ENCODE assay signal across 8 cellular contexts in the genomic region with DNA sequence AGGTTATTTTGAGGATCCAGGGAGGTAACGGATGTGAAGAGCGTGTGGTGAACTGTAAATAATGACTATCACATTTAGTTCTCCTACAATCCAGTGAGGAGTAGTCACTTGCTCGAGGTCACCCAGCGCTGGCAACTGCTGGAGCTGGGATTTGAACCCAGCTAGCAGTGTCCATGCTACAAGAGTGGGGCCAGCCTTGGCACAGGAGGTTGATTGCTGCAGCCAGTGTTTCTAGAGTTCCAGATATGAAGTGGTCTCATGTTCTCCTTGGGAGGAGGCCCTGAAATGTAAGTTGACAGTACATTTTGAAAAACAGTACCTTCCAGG. TPM values are rescaled to one million over a fixed set of nuclear protein-coding genes. Genes with fewer than 3 reads are reported as not detected.
DNase-seq lines count a peak whose midpoint lies in the region; TF ChIP-seq lines count a peak whose summit lies in the region.

No MANE protein-coding gene starts in this region.

- under 1% methylated on average over 4 of the region's 4 CpGs for WGBS in liver
- WGBS in tibial nerve, 2 donors = 0 to 3% methylated on average over 4 of the region's 4 CpGs

- TF ChIP-seq RAD21 in liver (IDR thresholded peaks at IDR 0.05) = no peak

- H3K27ac ChIP-seq in liver (ENCODE audit: low read depth in 1 of 2, low read length in 2 of 2) (peak overlapping the region; percentile 98 to 99), tibial nerve (peak overlapping the region; percentile 90 to 99 (median 92))

- POLR2A ChIA-PET in activated CD4-positive, alpha-beta T cell treated with anti-CD3 and anti-CD28 coated beads, Interleukin-2, amount 10 ng/mL, durations not matched to agents 7 days and 5 days (lab: Charles Lee) = no interaction called here

- H3K9me3 Mint-ChIP-seq in activated CD4-positive, alpha-beta T cell treated with anti-CD3 and anti-CD28 coated beads, Interleukin-2, amount 10 ng/mL, durations not matched to agents 7 days and 5 days = no peaks in the 10 kb centered on the region

- peaks cover 76% of the 10 kb centered on the region for H3K4me1 Mint-ChIP-seq in activated CD4-positive, alpha-beta T cell treated with anti-CD3 and anti-CD28 coated beads, Interleukin-2, amount 10 ng/mL, durations not matched to agents 7 days and 5 days

- peak overlapping the region; percentile 93 for H3K4me3 Mint-ChIP-seq in activated CD4-positive, alpha-beta T cell treated with anti-CD3 and anti-CD28 coated beads, Interleukin-2, amount 10 ng/mL, durations not matched to agents 7 days and 5 days

- no peaks in the 10 kb centered on the region for H3K36me3 ChIP-seq in liver (ENCODE audit: control insufficient read depth in 4 of 4, insufficient read depth in 3 of 4, low read depth in 1 of 4, low read length in 3 of 4)
- H3K36me3 ChIP-seq in tibial nerve = peaks cover 0 to 14% (median 0%) of the 10 kb centered on the region in 3 donors

- H3K4me1 ChIP-seq in liver (ENCODE audit: control insufficient read depth in 4 of 4, insufficient read depth in 4 of 4, low read length in 3 of 4) (peaks cover 2 to 24% (median 5%) of the 10 kb centered on the region in 4 donors), tibial nerve (peaks cover 0 to 42% (median 10%) of the 10 kb centered on the region in 4 donors)

- H3K4me3 ChIP-seq in liver (ENCODE audit: low read depth in 1 of 3, low read length in 3 of 3) (peak overlapping the region; percentile 79 to 87 (median 79)), tibial nerve (peak overlapping the region; percentile 58 to 94 (median 90))

- peak overlapping the region; percentile 78 to 91 for H3K9ac ChIP-seq in liver (ENCODE audit: low read depth in 1 of 2, low read length in 2 of 2)

- H3K9me3 ChIP-seq in liver (ENCODE audit: control insufficient read depth in 4 of 4, low read length in 3 of 4) = no peaks in the 10 kb centered on the region
- no peaks in the 10 kb centered on the region for H3K9me3 ChIP-seq in tibial nerve

- no peak for TF ChIP-seq EP300 in tibial nerve (IDR thresholded peaks at IDR 0.05)

- DNase-seq in activated CD4-positive, alpha-beta T cell treated with anti-CD3 and anti-CD28 coated beads, Interleukin-2, amount 10 ng/mL, durations not matched to agents 7 days and 5 days = no peak
- DNase-seq in activated CD4-positive, alpha-beta T cell treated with anti-CD3 and anti-CD28 coated beads, Interleukin-2, amount 50 U/mL, for 4 hours = no peak
- DNase-seq in NCI-H748 treated with DMSO at 0.1 percent for 48 hours (lab: John Stamatoyannopoulos, UW) (peak; percentile 63), cerebellar cortex (ENCODE audit: low spot score) (peak; percentile 55), tibial nerve (ENCODE audit: low spot score in 2 of 2) (no peak)
- no peak for DNase-seq in stimulated activated naive CD4-positive, alpha-beta T cell (lab: John Stamatoyannopoulos, UW)
- DNase-seq in activated CD4-positive, CD25-positive, alpha-beta regulatory T cell (lab: John Stamatoyannopoulos, UW) = no peak

- peaks cover 4% of the 10 kb centered on the region for H3K27me3 Mint-ChIP-seq in activated CD4-positive, alpha-beta T cell treated with anti-CD3 and anti-CD28 coated beads, Interleukin-2, amount 10 ng/mL, durations not matched to agents 7 days and 5 days

- TF ChIP-seq CTCF in liver (IDR thresholded peaks at IDR 0.05; ENCODE audit: low read depth, low read length, missing input control) (no peak), tibial nerve (IDR thresholded peaks at IDR 0.05) (no peak)

- H3K27ac Mint-ChIP-seq in activated CD4-positive, alpha-beta T cell treated with anti-CD3 and anti-CD28 coated beads, Interleukin-2, amount 10 ng/mL, durations not matched to agents 7 days and 5 days = peak overlapping the region; percentile 82

- CTCF ChIA-PET in activated CD4-positive, alpha-beta T cell treated with anti-CD3 and anti-CD28 coated beads, Interleukin-2, amount 10 ng/mL, durations not matched to agents 7 days and 5 days (lab: Charles Lee) = interaction anchor here (0.7 to 4.9 kb wide), 16 partner anchors 11 to 97 kb away, joined by 3 to 60 read pairs (median 6); partner anchors contain the start of genes CREB3, GBA2, RGP1 and TESK1

- H3K36me3 Mint-ChIP-seq in activated CD4-positive, alpha-beta T cell treated with anti-CD3 and anti-CD28 coated beads, Interleukin-2, amount 10 ng/mL, durations not matched to agents 7 days and 5 days (ENCODE audit: low read depth) = peaks cover 42% of the 10 kb centered on the region

- TF ChIP-seq POLR2A in tibial nerve (IDR thresholded peaks at IDR 0.05) = no peak

- H3K27me3 ChIP-seq in liver (ENCODE audit: control insufficient read depth in 4 of 4, insufficient read depth in 4 of 4, low read length in 3 of 4) (no peaks in the 10 kb centered on the region), tibial nerve (no peaks in the 10 kb centered on the region)

TF ChIP-seq in liver, 16 proteins besides CTCF, POLR2A, EP300 and RAD21 (continues in another document):
- TF ChIP-seq HNF4A (conservative IDR thresholded peaks at IDR 0.05) = no peak
- TF ChIP-seq HNF4G (IDR thresholded peaks at IDR 0.05) = no peak
- no peak for TF ChIP-seq ZBTB33 (IDR thresholded peaks at IDR 0.05)
- no peak for TF ChIP-seq TAF1 (conservative IDR thresholded peaks at IDR 0.05)
- TF ChIP-seq EGR1 (IDR thresholded peaks at IDR 0.05; ENCODE audit: low read depth in 2 of 2) = no peak
- no peak for TF ChIP-seq FOXA1 (IDR thresholded peaks at IDR 0.05)
- no peak for TF ChIP-seq SP1 (IDR thresholded peaks at IDR 0.05)
- no peak for TF ChIP-seq NR2F2 (IDR thresholded peaks at IDR 0.05)
- TF ChIP-seq REST (IDR thresholded peaks at IDR 0.05) = no peak
- no peak for TF ChIP-seq RXRA (IDR thresholded peaks at IDR 0.05)

RNA-seq across cellular contexts. Expression of gene CCDC107, which starts 0.8 kb away (rescaled TPM):
- 10 to 100 TPM; 30.7 to 30.9 TPM for total RNA-seq in activated CD4-positive, alpha-beta T cell treated with anti-CD3 and anti-CD28 coated beads, Interleukin-2, amount 10 ng/mL, durations not matched to agents 7 days and 5 days
- total RNA-seq in liver (1 to 10 TPM; 5.4 to 6.7 TPM), tibial nerve (10 to 100 TPM; 41.6 to 58.8 (median 47.8) TPM)
- polyA plus RNA-seq in liver = 10 to 100 TPM; 14.2 to 20.2 TPM

RNA-seq across cellular contexts. Expression of gene RMRP, which starts 1.0 kb away (rescaled TPM):
- over 10,000 TPM in 1 of 2 experiments, 1,000 to 10,000 TPM in 1; 1,959 to 11,185 TPM for total RNA-seq in activated CD4-positive, alpha-beta T cell treated with anti-CD3 and anti-CD28 coated beads, Interleukin-2, amount 10 ng/mL, durations not matched to agents 7 days and 5 days
- total RNA-seq in liver = over 10,000 TPM in 1 of 2 donors, 1,000 to 10,000 TPM in 1; 5,304 to 67,037 TPM
- polyA plus RNA-seq in liver = 10 to 100 TPM in 1 of 2 donors, 1 to 10 TPM in 1; 5.3 to 50.9 TPM
- total RNA-seq in tibial nerve = 1,000 to 10,000 TPM in 3 of 4 donors, 100 to 1,000 TPM in 1; 649 to 2,915 (median 1,530) TPM

RNA-seq across cellular contexts. Expression of gene ARHGEF39, which starts 6.1 kb away (rescaled TPM):
- 10 to 100 TPM; 11.8 to 13.5 TPM for total RNA-seq in activated CD4-positive, alpha-beta T cell treated with anti-CD3 and anti-CD28 coated beads, Interleukin-2, amount 10 ng/mL, durations not matched to agents 7 days and 5 days
- total RNA-seq in liver = 1 to 10 TPM in 1 of 2 donors, under 1 TPM in 1; under 0.01 to 7.4 TPM
- polyA plus RNA-seq in liver = under 1 TPM; 0.74 TPM
- total RNA-seq in tibial nerve = 1 to 10 TPM in 2 of 4 donors, under 1 TPM in 1, not detected in 1; 0.20 to 4.8 (median 1.0) TPM

RNA-seq across cellular contexts. Expression of gene SIT1, which starts 8.1 kb away (rescaled TPM):
- 100 to 1,000 TPM; 195 to 202 TPM for total RNA-seq in activated CD4-positive, alpha-beta T cell treated with anti-CD3 and anti-CD28 coated beads, Interleukin-2, amount 10 ng/mL, durations not matched to agents 7 days and 5 days
- 1 to 10 TPM in 1 of 2 donors, under 1 TPM in 1; 0.25 to 1.1 TPM for total RNA-seq in liver
- under 1 TPM; 0.17 to 0.44 TPM for polyA plus RNA-seq in liver
- total RNA-seq in tibial nerve = under 1 TPM in 1 of 4 donors, not detected in 3; 0.39 TPM

RNA-seq across cellular contexts. Expression of gene CA9, which starts 14.9 kb away (rescaled TPM):
- under 1 TPM in 1 of 2 experiments, not detected in 1; 0.40 TPM for total RNA-seq in activated CD4-positive, alpha-beta T cell treated with anti-CD3 and anti-CD28 coated beads, Interleukin-2, amount 10 ng/mL, durations not matched to agents 7 days and 5 days
- total RNA-seq in liver (under 1 TPM; 0.47 to 0.67 TPM), tibial nerve (under 1 TPM in 1 of 4 donors, not detected in 3; 0.84 TPM)
- 1 to 10 TPM in 1 of 2 donors, under 1 TPM in 1; 0.93 to 2.2 TPM for polyA plus RNA-seq in liver

Comparison
In these comparisons a context has a peak if more than half of its experiments do, and no peak if none do; other contexts are left out.
1. DNase-seq: peak in NCI-H748 treated with DMSO at 0.1 percent for 48 hours (single experiment) and cerebellar cortex (single experiment); none in activated CD4-positive, alpha-beta T cell treated with anti-CD3 and anti-CD28 coated beads, Interleukin-2, amount 10 ng/mL, durations not matched to agents 7 days and 5 days (single experiment), activated CD4-positive, alpha-beta T cell treated with anti-CD3 and anti-CD28 coated beads, Interleukin-2, amount 50 U/mL, for 4 hours (0 of 2), tibial nerve (0 of 2), stimulated activated naive CD4-positive, alpha-beta T cell (0 of 6) and activated CD4-positive, CD25-positive, alpha-beta regulatory T cell (0 of 4).
2. RNA of gene CCDC107, which starts 0.8 kb away (total RNA-seq): 41.6 to 58.8 TPM in tibial nerve and 30.7 to 30.9 TPM in activated CD4-positive, alpha-beta T cell treated with anti-CD3 and anti-CD28 coated beads, Interleukin-2, amount 10 ng/mL, durations not matched to agents 7 days and 5 days; 5.4 to 6.7 TPM in liver; every median in the first group is over 4 times any median in the second.